ENCODE assay signal across 8 cellular contexts in the genomic region with DNA sequence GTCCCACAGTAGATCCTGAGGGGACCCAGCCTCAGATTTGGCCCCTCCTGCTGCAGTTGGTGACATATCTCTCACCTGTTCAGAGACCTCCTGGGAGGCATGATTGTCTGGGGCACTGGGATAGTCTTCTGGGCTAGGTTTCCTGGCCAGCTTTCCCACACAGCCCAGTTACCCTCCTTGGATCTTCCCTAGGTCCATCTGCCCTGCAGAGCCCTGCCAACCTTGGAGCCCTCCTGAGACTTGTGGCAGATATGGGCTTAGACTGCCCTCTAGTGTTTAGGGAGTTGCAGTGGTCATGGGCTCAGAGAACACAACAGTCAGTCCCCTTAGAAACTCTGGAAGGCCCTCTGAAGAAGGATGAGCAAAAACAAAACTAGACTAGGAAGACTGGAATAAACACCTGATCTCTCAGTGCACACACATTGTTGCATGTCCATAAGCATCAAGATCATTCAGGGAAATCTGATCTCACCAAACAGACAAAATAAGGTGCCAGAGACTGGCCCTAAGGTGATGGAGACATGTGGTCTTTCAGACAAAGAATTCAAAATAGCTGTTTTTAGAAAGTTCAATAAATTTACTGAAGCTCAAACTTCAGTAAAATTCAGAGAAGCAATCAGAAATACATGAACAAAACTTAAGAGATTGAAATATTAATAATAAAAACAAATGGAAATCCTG.
DNase-seq lines count a peak whose midpoint lies in the region; ATAC-seq and TF ChIP-seq lines count a peak whose summit lies in the region.

No MANE protein-coding gene starts in this region.

- no peak overlapping the region for H3K4me3 Mint-ChIP-seq in nephron progenitor cell

- no peak overlapping the region for H3K27ac Mint-ChIP-seq in nephron progenitor cell

- DNase-seq in AML-193 (lab: John Stamatoyannopoulos, UW) (peak; percentile 59 to 63), MV-4-11 (lab: John Stamatoyannopoulos, UW) (peak; percentile 39), T47D (ENCODE audit: low read depth in 1 of 2, low spot score in 1 of 2) (peak; percentile 21 to 73), nephron progenitor cell (peak; percentile 21), NCI-H2196 treated with DMSO at 0.1 percent for 48 hours (lab: John Stamatoyannopoulos, UW; ENCODE audit: unreplicated experiment) (no peak)
- DNase-seq in activated naive CD4-positive, alpha-beta T cell treated with anti-CD3 and anti-CD28 coated beads, Interleukin-2, amount 50 U/mL, for 16 hours, result no peak

- peaks cover 5% of the 10 kb centered on the region for H3K9me3 Mint-ChIP-seq in nephron progenitor cell

- TF ChIP-seq POLR2A in GM18505 (IDR thresholded peaks at IDR 0.05; ENCODE audit: borderline replicate concordance, extremely low read depth, insufficient read depth, insufficient read length), result no peak

- peak; percentile 96 for ATAC-seq in GM18505 (IDR thresholded peaks at IDR 0.05; ENCODE audit: unreplicated experiment)
- ATAC-seq in HG02763 (IDR thresholded peaks at IDR 0.05; ENCODE audit: unreplicated experiment), result peak; percentile 80

- no peaks in the 10 kb centered on the region for H3K4me1 Mint-ChIP-seq in nephron progenitor cell

- peaks cover 16% of the 10 kb centered on the region for H3K36me3 Mint-ChIP-seq in nephron progenitor cell (ENCODE audit: low read depth)

- in situ Hi-C loops in T47D (cut with HindIII; ENCODE audit: low pct_unique_long_range_greater_than_20kb, low sequenced_read_pairs), result no loop called here

- peaks cover 3% of the 10 kb centered on the region for H3K27me3 Mint-ChIP-seq in nephron progenitor cell (ENCODE audit: low read depth, poor library complexity)

- peak; percentile 51 for TF ChIP-seq CTCF in nephron progenitor cell (IDR thresholded peaks at IDR 0.05)

Comparison
In these comparisons a context has a peak if more than half of its experiments do, and no peak if none do; other contexts are left out.
1. DNase-seq: peak in AML-193 (2 of 2), MV-4-11 (single experiment), T47D (2 of 2) and nephron progenitor cell (single experiment); none in NCI-H2196 treated with DMSO at 0.1 percent for 48 hours (single experiment) and activated naive CD4-positive, alpha-beta T cell treated with anti-CD3 and anti-CD28 coated beads, Interleukin-2, amount 50 U/mL, for 16 hours (single experiment).